ENCODE assay signal across 25 cellular contexts in genomic region chr6:143527677-143528076, GRCh38.
"Had no signal": no experiment of that assay in that cellular context is flagged by ENCODE, and none has a peak within 500 bp of the region (broad histone marks: within the 10 kb centered on the region; RNA-seq: fewer than 3 reads in every experiment).

No MANE protein-coding gene starts in this region.

- H3K36me3 Mint-ChIP-seq: brain had no signal

- H3K27ac ChIP-seq: dorsolateral prefrontal cortex, esophagus squamous epithelium, gastroesophageal sphincter, left ventricle myocardium inferior, pancreas, testis, uterus had no signal

- H3K4me3 ChIP-seq: dorsolateral prefrontal cortex, esophagus squamous epithelium, gastroesophageal sphincter, left ventricle myocardium inferior, pancreas, testis, uterus had no signal

- H3K27ac Mint-ChIP-seq: brain, endodermal cell had no signal

- H3K4me1 Mint-ChIP-seq: brain had no signal

- H3K27me3 Mint-ChIP-seq: activated B cell treated with CpG ODN at 0.5 μM for 24 hours, brain had no signal

- H3K9me3 Mint-ChIP-seq: brain, endodermal cell, nephron progenitor cell had no signal

- H3K4me1 ChIP-seq: esophagus squamous epithelium, gastroesophageal sphincter, left ventricle myocardium inferior, pancreas, testis, uterus had no signal

- ATAC-seq: gastroesophageal sphincter, pancreas, sciatic nerve had no signal

- H3K4me3 Mint-ChIP-seq: activated B cell treated with CpG ODN at 0.5 μM for 24 hours, brain, endodermal cell, nephron progenitor cell had no signal

- H3K36me3 ChIP-seq: esophagus squamous epithelium, gastroesophageal sphincter, left ventricle myocardium inferior, pancreas, uterus had no signal

- H3K27me3 ChIP-seq: dorsolateral prefrontal cortex, esophagus squamous epithelium, gastroesophageal sphincter, testis, uterus had no signal

- H3K9me3 ChIP-seq: esophagus squamous epithelium, gastroesophageal sphincter, left ventricle myocardium inferior, pancreas, testis, uterus had no signal

- DNase-seq: activated B cell treated with CpG ODN at 0.5 μM for 24 hours; activated CD4-positive, alpha-beta T cell treated with anti-CD3 and anti-CD28 coated beads for 4 hours; activated CD4-positive, alpha-beta T cell treated with anti-CD3 and anti-CD28 coated beads, Interleukin-2, amount 50 U/mL, for 48 hours; activated gamma-delta T cell; activated naive CD4-positive, alpha-beta T cell treated with anti-CD3 and anti-CD28 coated beads, Interleukin-2, amount 50 U/mL, for 16 hours; aorta; central memory CD4-positive, alpha-beta T cell; dorsolateral prefrontal cortex; endodermal cell; esophagus squamous epithelium; head of caudate nucleus; hypothalamus; left ventricle myocardium inferior; mammary epithelial cell; midbrain; nephron progenitor cell; pancreas; small intestine; stimulated activated CD4-positive, alpha-beta T cell treated with anti-CD3 and anti-CD28 coated beads, Interleukin-15, amount 100 ng/mL, for 24 hours; T1000; testis; uterus had no signal
